In the genomic region with DNA sequence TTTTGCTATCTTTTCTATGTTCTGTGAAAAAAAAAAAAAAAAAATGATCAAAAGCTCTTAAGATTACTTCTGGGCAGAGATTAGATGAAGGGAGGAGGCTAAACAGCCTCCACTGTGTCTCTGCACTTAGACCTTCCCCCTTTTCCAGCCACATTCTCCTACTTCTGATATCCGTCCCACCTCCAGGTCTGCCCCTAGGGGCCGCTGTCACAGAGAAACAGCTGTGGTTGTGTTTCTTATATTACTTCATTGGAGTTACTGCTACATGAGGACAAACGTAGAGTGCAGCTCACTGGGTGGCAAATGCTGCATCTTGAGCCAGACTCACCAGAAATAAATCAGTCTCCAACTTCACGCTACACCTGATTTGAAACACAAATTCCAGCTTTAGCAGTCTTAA, we compare ENCODE assay signal across 8 cellular contexts.
DNase-seq lines count a peak whose midpoint lies in the region; ATAC-seq and TF ChIP-seq lines count a peak whose summit lies in the region.

No MANE protein-coding gene starts in this region.

- peak; percentile 67 for TF ChIP-seq CTCF in WTC11 (IDR thresholded peaks at IDR 0.05)

- peaks cover 44% of the 10 kb centered on the region for H3K4me1 Mint-ChIP-seq in WTC11

- H3K27me3 Mint-ChIP-seq in WTC11 (ENCODE audit: low read depth) = no peaks in the 10 kb centered on the region

- H3K27ac Mint-ChIP-seq in WTC11 = no peak overlapping the region

- ATAC-seq in GM21515 (IDR thresholded peaks at IDR 0.05; ENCODE audit: unreplicated experiment) = peak; percentile 77
- peak; percentile 96 for ATAC-seq in WTC11
- ATAC-seq in HG03139 (IDR thresholded peaks at IDR 0.05; ENCODE audit: unreplicated experiment) = no peak

- POLR2A ChIA-PET in WTC11 (lab: Charles Lee) = no interaction called here

- DNase-seq in NCI-H1694 (lab: John Stamatoyannopoulos, UW) (peak; percentile 23), NCI-H1694 treated with DMSO at 0.1 percent for 48 hours (lab: John Stamatoyannopoulos, UW) (no peak), HuH-7 (ENCODE audit: low spot score) (peak; percentile 47), WTC11 (ENCODE audit: low spot score) (peak; percentile 76), iris pigment epithelial cell (ENCODE audit: low read depth) (peak; percentile 45), NCI-H510A (lab: John Stamatoyannopoulos, UW) (no peak)

- peaks cover 9% of the 10 kb centered on the region for H3K36me3 Mint-ChIP-seq in WTC11

- CTCF ChIA-PET in WTC11 (lab: Charles Lee) = interaction anchor here (0.6 to 2.5 kb wide), 16 partner anchors 9 to 265 kb away, joined by 3 to 25 read pairs (median 3); no protein-coding TSS in a partner anchor

- H3K9me3 Mint-ChIP-seq in WTC11 = peaks cover 11% of the 10 kb centered on the region

- H3K4me3 Mint-ChIP-seq in WTC11 = no peak overlapping the region

TF ChIP-seq in WTC11, 78 proteins besides CTCF, POLR2A, EP300 and RAD21:
- TF ChIP-seq, protein P1, sequence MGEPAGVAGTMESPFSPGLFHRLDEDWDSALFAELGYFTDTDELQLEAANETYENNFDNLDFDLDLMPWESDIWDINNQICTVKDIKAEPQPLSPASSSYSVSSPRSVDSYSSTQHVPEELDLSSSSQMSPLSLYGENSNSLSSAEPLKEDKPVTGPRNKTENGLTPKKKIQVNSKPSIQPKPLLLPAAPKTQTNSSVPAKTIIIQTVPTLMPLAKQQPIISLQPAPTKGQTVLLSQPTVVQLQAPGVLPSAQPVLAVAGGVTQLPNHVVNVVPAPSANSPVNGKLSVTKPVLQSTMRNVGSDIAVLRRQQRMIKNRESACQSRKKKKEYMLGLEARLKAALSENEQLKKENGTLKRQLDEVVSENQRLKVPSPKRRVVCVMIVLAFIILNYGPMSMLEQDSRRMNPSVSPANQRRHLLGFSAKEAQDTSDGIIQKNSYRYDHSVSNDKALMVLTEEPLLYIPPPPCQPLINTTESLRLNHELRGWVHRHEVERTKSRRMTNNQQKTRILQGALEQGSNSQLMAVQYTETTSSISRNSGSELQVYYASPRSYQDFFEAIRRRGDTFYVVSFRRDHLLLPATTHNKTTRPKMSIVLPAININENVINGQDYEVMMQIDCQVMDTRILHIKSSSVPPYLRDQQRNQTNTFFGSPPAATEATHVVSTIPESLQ (CRISPR knock-in tag; IDR thresholded peaks at IDR 0.05) = no peak
- 0 out of 2 replicates have a peak, but pooled peaks have one; percentile 26 for TF ChIP-seq ZNF396 (CRISPR knock-in tag; IDR thresholded peaks at IDR 0.05; ENCODE audit: borderline replicate concordance)

Comparison
In these comparisons a context has a peak if more than half of its experiments do, and no peak if none do; other contexts are left out.
1. DNase-seq: peak in NCI-H1694 (single experiment), HuH-7 (single experiment), WTC11 (single experiment) and iris pigment epithelial cell (single experiment); none in NCI-H1694 treated with DMSO at 0.1 percent for 48 hours (single experiment) and NCI-H510A (single experiment).